Comparison of ENCODE assay signal across 1 cellular context in the genomic region with DNA sequence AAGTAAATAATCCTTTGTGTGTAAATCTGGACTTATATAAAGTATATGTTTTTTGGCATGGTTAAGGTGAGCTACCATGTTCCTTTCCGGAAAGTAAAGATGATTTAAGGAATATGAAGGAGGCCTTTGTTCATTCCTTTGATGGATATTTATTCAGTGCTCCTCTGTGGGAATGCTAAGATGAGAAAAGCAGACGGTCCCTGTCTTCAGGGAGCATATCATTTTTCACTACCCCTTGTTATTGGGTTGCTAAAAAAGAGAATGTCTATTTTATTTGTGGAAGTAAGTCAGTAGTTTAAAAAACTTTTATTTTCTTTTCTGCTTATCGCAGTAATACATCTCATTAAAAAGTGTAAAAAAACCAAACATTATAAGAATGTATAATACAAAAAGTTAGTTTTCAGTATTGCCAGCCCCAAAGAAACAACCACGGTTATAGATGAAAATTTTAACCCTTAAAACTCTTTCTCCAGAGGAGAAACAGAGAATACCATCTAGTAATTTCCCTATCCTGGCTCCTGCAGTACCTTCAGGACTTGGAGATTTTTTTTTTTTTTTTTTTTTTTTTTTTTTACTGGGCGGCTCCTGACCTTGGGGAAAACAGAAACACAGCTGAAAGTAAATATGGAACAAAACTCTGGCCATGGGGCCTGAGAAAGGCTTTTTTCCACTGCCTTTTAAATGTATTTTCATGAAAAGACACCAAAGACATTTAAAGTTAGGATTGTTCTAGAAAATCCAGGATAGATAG.
TF ChIP-seq lines count a peak whose summit lies in the region.

No MANE protein-coding gene starts in this region.

TF ChIP-seq in GM12878, 131 proteins besides CTCF, POLR2A, EP300 and RAD21 (continued from another document):
- TF ChIP-seq TARDBP (IDR thresholded peaks at IDR 0.05; ENCODE audit: borderline replicate concordance) (no peak), MYC (IDR thresholded peaks at IDR 0.05; ENCODE audit: insufficient read depth, insufficient read length, insufficient replicate concordance, low read length, severe bottlenecking) (no peak), STAT1 (conservative IDR thresholded peaks at IDR 0.05) (no peak), CHD1 (IDR thresholded peaks at IDR 0.05; ENCODE audit: low read depth, low read length) (no peak), SRF (IDR thresholded peaks at IDR 0.05; ENCODE audit: low read depth in 2 of 2, low read length in 2 of 2) (no peak), STAT3 (IDR thresholded peaks at IDR 0.05; ENCODE audit: low read depth, low read length) (no peak), TCF12 (IDR thresholded peaks at IDR 0.05; ENCODE audit: low read depth, low read length) (no peak), NR2C2 (IDR thresholded peaks at IDR 0.05; ENCODE audit: borderline replicate concordance, control insufficient read depth, insufficient read length, low read depth) (no peak), TCF7 (IDR thresholded peaks at IDR 0.05; ENCODE audit: borderline replicate concordance) (no peak), ESRRA (IDR thresholded peaks at IDR 0.05; ENCODE audit: low read length) (no peak), NRF1 (conservative IDR thresholded peaks at IDR 0.05; ENCODE audit: low read depth, low read length) (no peak)
- TF ChIP-seq, protein P1, sequence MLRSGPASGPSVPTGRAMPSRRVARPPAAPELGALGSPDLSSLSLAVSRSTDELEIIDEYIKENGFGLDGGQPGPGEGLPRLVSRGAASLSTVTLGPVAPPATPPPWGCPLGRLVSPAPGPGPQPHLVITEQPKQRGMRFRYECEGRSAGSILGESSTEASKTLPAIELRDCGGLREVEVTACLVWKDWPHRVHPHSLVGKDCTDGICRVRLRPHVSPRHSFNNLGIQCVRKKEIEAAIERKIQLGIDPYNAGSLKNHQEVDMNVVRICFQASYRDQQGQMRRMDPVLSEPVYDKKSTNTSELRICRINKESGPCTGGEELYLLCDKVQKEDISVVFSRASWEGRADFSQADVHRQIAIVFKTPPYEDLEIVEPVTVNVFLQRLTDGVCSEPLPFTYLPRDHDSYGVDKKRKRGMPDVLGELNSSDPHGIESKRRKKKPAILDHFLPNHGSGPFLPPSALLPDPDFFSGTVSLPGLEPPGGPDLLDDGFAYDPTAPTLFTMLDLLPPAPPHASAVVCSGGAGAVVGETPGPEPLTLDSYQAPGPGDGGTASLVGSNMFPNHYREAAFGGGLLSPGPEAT (IDR thresholded peaks at IDR 0.05; ENCODE audit: low read depth), result no peak
